Comparison of ENCODE assay signal across 8 cellular contexts in the genomic region with DNA sequence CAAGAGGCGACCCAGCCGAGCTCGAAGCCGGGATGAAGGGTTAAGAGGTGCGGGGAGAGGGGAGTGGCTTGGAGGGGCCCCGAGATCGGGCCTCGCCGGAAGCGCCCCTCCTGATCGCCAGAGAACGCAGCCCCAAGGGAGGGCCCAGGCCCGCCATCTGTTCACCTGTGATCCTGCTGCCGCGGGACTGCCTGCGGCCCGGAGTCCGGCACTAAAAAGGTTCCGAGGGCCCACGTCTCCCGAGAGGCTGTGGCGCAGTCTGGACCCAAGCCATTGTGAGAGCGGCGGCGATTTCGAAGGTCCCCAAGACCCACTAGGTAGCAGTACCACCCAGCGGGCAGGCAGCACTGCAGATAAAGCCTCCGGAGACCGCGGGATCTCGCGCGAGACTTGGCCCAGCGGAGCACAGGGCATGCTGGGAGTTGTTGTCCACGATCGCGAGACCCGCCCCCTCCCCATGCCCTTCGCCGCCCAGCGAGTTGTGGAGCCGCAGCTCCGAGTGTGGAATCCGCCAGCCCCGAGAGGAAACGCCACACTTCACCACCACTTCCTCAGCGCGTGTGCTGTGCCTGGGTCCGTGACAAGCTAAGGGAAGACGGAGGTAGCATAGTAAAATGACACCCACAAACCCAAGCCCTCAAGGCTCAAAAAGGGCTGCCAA.
DNase-seq lines count a peak whose midpoint lies in the region; ATAC-seq and FAIRE-seq lines count a peak whose summit lies in the region.

A gene with protein sequence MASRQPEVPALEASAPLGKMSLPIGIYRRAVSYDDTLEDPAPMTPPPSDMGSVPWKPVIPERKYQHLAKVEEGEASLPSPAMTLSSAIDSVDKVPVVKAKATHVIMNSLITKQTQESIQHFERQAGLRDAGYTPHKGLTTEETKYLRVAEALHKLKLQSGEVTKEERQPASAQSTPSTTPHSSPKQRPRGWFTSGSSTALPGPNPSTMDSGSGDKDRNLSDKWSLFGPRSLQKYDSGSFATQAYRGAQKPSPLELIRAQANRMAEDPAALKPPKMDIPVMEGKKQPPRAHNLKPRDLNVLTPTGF (minus strand): TSS at position 328 of the 661 bp plus-strand sequence. CDS start 2,256 bp downstream, outside the sequence.

- H3K36me3 ChIP-seq in BLaER1 = peaks cover 29% of the 10 kb centered on the region

- H3K4me2 ChIP-seq in BLaER1 = peak within 1 kb of the TSS; percentile 96

- H3K27me3 ChIP-seq in BLaER1 = peaks cover 28% of the 10 kb centered on the region
- no peaks in the 10 kb centered on the region for H3K27me3 ChIP-seq in layer of hippocampus (ENCODE audit: control insufficient read depth, insufficient read depth, low read length)

- peak; percentile 90 for DNase-seq in GM19239 (ENCODE audit: insufficient read length, low spot score)
- DNase-seq in NCI-H524 (lab: John Stamatoyannopoulos, UW) = peak; percentile 72 to 88
- peak; percentile 93 to 94 for DNase-seq in activated CD4-positive, alpha-beta T cell treated with anti-CD3 and anti-CD28 coated beads for 4 hours
- DNase-seq in stimulated activated CD4-positive, alpha-beta T cell treated with anti-CD3 and anti-CD28 coated beads, Interleukin-1b, Interleukin-23, amount 100 ng/mL, for 4 hours (ENCODE audit: low read depth in 2 of 2) = peak; percentile 88 to 91

- peaks cover 46% of the 10 kb centered on the region for H3K4me1 ChIP-seq in BLaER1

- ATAC-seq in HG03457 (IDR thresholded peaks at IDR 0.05; ENCODE audit: unreplicated experiment) = peak; percentile 86

- peak within 1 kb of the TSS; percentile 95 for H3K9ac ChIP-seq in BLaER1

- peaks cover 45% of the 10 kb centered on the region for H4K20me1 ChIP-seq in BLaER1

- peak; percentile 76 for FAIRE-seq in GM19239 (lab: Jason Lieb, UNC)

- H3K27ac ChIP-seq in BLaER1 (peak within 1 kb of the TSS; percentile 88), cingulate gyrus (ENCODE audit: low read depth, low read length) (peak within 1 kb of the TSS; percentile 8), layer of hippocampus (ENCODE audit: low read depth, low read length) (peak within 1 kb of the TSS; percentile 80)

- H3K9me3 ChIP-seq in BLaER1 = no peaks in the 10 kb centered on the region

- peak within 1 kb of the TSS; percentile 97 for H3K4me3 ChIP-seq in BLaER1

Comparison
In these comparisons a context has a peak if more than half of its experiments do, and no peak if none do; other contexts are left out.
1. Peak in every context shown above with its lines: DNase-seq, ATAC-seq, H3K4me3 ChIP-seq and H3K27ac ChIP-seq.
2. H3K27ac ChIP-seq: peak in every context shown above with its lines; median percentile 88 in BLaER1; 80 in layer of hippocampus; 8 in cingulate gyrus.